ENCODE assay signal across 26 cellular contexts in the genomic region with DNA sequence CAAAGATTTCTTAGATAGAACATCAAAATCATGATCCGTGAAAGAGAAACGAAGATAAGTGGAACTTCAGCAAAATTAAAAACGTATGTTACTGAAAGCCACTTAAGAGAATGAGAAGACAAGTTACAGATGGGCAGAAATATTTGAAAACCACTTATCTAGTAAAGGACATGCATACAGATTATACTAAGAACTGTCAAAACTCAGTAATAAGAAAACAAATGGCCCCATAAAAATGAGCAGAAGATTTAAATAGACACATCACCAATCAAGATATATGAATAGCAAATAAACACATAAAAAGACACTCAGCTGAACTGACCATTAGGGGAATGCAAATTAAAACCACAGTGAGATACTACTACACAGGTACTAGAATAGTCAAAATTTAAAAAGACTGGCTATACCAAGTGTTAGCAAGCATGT.
A peak's percentile ranks its signal among the peaks of the same experiment; 100 is the strongest.
DNase-seq lines count a peak whose midpoint lies in the region; ATAC-seq, FAIRE-seq and TF ChIP-seq lines count a peak whose summit lies in the region.
"Had no signal": no experiment of that assay in that cellular context is flagged by ENCODE, and none has a peak within 500 bp of the region (broad histone marks: within the 10 kb centered on the region; RNA-seq: fewer than 3 reads in every experiment).

No MANE protein-coding gene starts in this region.

- peak; percentile 32 for FAIRE-seq in A549 (lab: Jason Lieb, UNC)
- FAIRE-seq: A204.1, urothelium cell line had no signal

- no peak for DNase-seq in A549 (ENCODE audit: low read depth in 1 of 2, low spot score in 1 of 2)
- DNase-seq in NCI-H526 treated with DMSO at 0.1 percent for 48 hours (lab: John Stamatoyannopoulos, UW): peak; percentile 25
- peak; percentile 10 for DNase-seq in fibroblast of mammary gland (ENCODE audit: low read depth)
- DNase-seq in kidney glomerular epithelial cell (lab: John Stamatoyannopoulos, UW): no peak
- no peak for DNase-seq in activated naive CD4-positive, alpha-beta T cell (lab: John Stamatoyannopoulos, UW)
- no peak for DNase-seq in SHP77 treated with DMSO at 0.1 percent for 48 hours (lab: John Stamatoyannopoulos, UW)
- DNase-seq: activated CD8-positive, alpha-beta memory T cell treated with anti-CD3 and anti-CD28 coated beads, Interleukin-2, amount 50 U/mL, for 48 hours; activated CD8-positive, alpha-beta T cell treated with anti-CD3 and anti-CD28 coated beads for 36 hours; activated naive CD4-positive, alpha-beta T cell treated with anti-CD3 and anti-CD28 coated beads, Interleukin-2, amount 10 ng/mL, durations not matched to agents 7 days and 5 days; brain microvascular endothelial cell; CD4-positive, alpha-beta T cell; KBM-7; NCI-H1092 treated with DMSO at 0.1 percent for 48 hours; NCI-H1694 treated with DMSO at 0.1 percent for 48 hours; NCI-H510A treated with DMSO at 0.1 percent for 48 hours; PC-3; stimulated activated CD4-positive, alpha-beta T cell treated with anti-CD3 and anti-CD28 coated beads, Interleukin-2, amount 100 ng/mL, for 24 hours; stomach had no signal

- TF ChIP-seq EP300 in A549 (IDR thresholded peaks at IDR 0.05): no peak

- no peak for TF ChIP-seq CTCF in A549 (IDR thresholded peaks at IDR 0.05)
- TF ChIP-seq CTCF in fibroblast of mammary gland (conservative IDR thresholded peaks at IDR 0.05; ENCODE audit: control insufficient read depth, insufficient read depth, low read depth, low read length): no peak

- ATAC-seq in A549 (no peak), GM18511 (IDR thresholded peaks at IDR 0.05; ENCODE audit: unreplicated experiment) (peak; percentile 50), GM18907 (IDR thresholded peaks at IDR 0.05; ENCODE audit: unreplicated experiment) (no peak)
- ATAC-seq: activated CD8-positive, alpha-beta T cell treated with anti-CD3 and anti-CD28 coated beads for 36 hours; GM23338; left lobe of liver; PC-3; Right ventricle myocardium inferior had no signal

- POLR2A ChIA-PET in A549 (lab: Yijun Ruan, JAX): no interaction called here

- H3K9me3 ChIP-seq in A549: no peaks in the 10 kb centered on the region
- H3K9me3 ChIP-seq: right atrium auricular region, stomach had no signal

- H3K27ac ChIP-seq in A549: no peak overlapping the region
- H3K27ac ChIP-seq: brain microvascular endothelial cell, right atrium auricular region, stomach had no signal

- WGBS in A549 (ENCODE audit: missing lambda C conversion rate): 49% methylated on average over 3 of the region's 3 CpGs

- no peak for TF ChIP-seq RAD21 in A549 (conservative IDR thresholded peaks at IDR 0.05 in 1 of 2, IDR thresholded peaks at IDR 0.05 in 1 of 2)

- 0 out of 3 replicates have a peak, but pooled peaks cover 3% of the 10 kb centered on the region for H3K4me1 ChIP-seq in A549
- H3K4me1 ChIP-seq: right atrium auricular region, stomach had no signal

- H3K4me2 ChIP-seq in A549: no peak overlapping the region
- H3K4me2 ChIP-seq: GM23338 had no signal

- no peak for TF ChIP-seq POLR2A in A549 (IDR thresholded peaks at IDR 0.05; ENCODE audit: low read length)

- no peak overlapping the region for H3K4me3 ChIP-seq in A549
- H3K4me3 ChIP-seq in fibroblast of mammary gland (ENCODE audit: control insufficient read depth, low read depth, low read length): no peak overlapping the region
- H3K4me3 ChIP-seq: GM23338, right atrium auricular region, stomach had no signal

- CTCF ChIA-PET in A549 (lab: Yijun Ruan, JAX): no interaction called here

TF ChIP-seq in A549, 52 proteins besides CTCF, POLR2A, EP300 and RAD21:
- TF ChIP-seq EHF (CRISPR knock-in tag; IDR thresholded peaks at IDR 0.05) (no peak), HOXB13 (CRISPR knock-in tag; IDR thresholded peaks at IDR 0.05; ENCODE audit: low read depth) (no peak), NPAS2 (CRISPR knock-in tag; IDR thresholded peaks at IDR 0.05; ENCODE audit: borderline replicate concordance) (no peak), SREBF2 (IDR thresholded peaks at IDR 0.05) (no peak), NFE2L2 (conservative IDR thresholded peaks at IDR 0.05; ENCODE audit: low read length) (no peak), ZFP36 (IDR thresholded peaks at IDR 0.05; ENCODE audit: borderline replicate concordance, partially characterized antibody) (no peak), NR3C1 (IDR thresholded peaks at IDR 0.05) (no peak), EHMT2 (IDR thresholded peaks at IDR 0.05; ENCODE audit: low read depth) (no peak), BHLHE40 (IDR thresholded peaks at IDR 0.05; ENCODE audit: low read depth, low read length) (no peak), JUNB (IDR thresholded peaks at IDR 0.05) (no peak), HDAC2 (IDR thresholded peaks at IDR 0.05) (no peak), FOSL2 (IDR thresholded peaks at IDR 0.05) (no peak), FOSL2 (CRISPR knock-in tag; IDR thresholded peaks at IDR 0.05) (no peak), RFX5 (IDR thresholded peaks at IDR 0.05) (no peak)
- TF ChIP-seq, protein P1, sequence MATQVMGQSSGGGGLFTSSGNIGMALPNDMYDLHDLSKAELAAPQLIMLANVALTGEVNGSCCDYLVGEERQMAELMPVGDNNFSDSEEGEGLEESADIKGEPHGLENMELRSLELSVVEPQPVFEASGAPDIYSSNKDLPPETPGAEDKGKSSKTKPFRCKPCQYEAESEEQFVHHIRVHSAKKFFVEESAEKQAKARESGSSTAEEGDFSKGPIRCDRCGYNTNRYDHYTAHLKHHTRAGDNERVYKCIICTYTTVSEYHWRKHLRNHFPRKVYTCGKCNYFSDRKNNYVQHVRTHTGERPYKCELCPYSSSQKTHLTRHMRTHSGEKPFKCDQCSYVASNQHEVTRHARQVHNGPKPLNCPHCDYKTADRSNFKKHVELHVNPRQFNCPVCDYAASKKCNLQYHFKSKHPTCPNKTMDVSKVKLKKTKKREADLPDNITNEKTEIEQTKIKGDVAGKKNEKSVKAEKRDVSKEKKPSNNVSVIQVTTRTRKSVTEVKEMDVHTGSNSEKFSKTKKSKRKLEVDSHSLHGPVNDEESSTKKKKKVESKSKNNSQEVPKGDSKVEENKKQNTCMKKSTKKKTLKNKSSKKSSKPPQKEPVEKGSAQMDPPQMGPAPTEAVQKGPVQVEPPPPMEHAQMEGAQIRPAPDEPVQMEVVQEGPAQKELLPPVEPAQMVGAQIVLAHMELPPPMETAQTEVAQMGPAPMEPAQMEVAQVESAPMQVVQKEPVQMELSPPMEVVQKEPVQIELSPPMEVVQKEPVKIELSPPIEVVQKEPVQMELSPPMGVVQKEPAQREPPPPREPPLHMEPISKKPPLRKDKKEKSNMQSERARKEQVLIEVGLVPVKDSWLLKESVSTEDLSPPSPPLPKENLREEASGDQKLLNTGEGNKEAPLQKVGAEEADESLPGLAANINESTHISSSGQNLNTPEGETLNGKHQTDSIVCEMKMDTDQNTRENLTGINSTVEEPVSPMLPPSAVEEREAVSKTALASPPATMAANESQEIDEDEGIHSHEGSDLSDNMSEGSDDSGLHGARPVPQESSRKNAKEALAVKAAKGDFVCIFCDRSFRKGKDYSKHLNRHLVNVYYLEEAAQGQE (IDR thresholded peaks at IDR 0.05): no peak
- TF ChIP-seq, protein P2, sequence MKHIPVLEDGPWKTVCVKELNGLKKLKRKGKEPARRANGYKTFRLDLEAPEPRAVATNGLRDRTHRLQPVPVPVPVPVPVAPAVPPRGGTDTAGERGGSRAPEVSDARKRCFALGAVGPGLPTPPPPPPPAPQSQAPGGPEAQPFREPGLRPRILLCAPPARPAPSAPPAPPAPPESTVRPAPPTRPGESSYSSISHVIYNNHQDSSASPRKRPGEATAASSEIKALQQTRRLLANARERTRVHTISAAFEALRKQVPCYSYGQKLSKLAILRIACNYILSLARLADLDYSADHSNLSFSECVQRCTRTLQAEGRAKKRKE (CRISPR knock-in tag; IDR thresholded peaks at IDR 0.05; ENCODE audit: low read depth): no peak

Comparison
In these comparisons a context has a peak if more than half of its experiments do, and no peak if none do; other contexts are left out.
1. DNase-seq: peak in NCI-H526 treated with DMSO at 0.1 percent for 48 hours (single experiment) and fibroblast of mammary gland (single experiment); none in A549 (0 of 2), kidney glomerular epithelial cell (single experiment), activated naive CD4-positive, alpha-beta T cell (0 of 4) and SHP77 treated with DMSO at 0.1 percent for 48 hours (single experiment).